10 cellular contexts compared by ENCODE assay signal in the genomic region with DNA sequence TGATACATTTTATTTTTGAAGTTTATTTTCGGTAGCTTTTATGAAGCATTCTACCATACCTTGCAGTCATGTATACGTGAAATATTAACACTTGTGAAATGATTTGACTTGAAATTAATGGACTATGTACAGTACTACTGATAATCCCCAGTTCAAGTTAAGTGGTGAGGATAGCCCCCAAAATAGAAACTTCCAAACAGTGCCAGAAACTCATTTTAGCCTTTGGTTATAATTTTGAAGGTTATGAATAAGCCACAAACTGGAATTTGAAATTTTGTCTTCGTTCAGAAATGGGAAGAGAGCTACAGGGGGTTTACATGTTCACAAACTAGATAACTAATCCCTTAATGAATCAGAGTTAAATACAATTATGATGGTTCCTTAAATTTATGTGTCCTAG. TPM values are rescaled to one million over a fixed set of nuclear protein-coding genes. Genes with fewer than 3 reads are reported as not detected.
DNase-seq lines count a peak whose midpoint lies in the region; ATAC-seq and TF ChIP-seq lines count a peak whose summit lies in the region.
"Had no signal": no experiment of that assay in that cellular context is flagged by ENCODE, and none has a peak within 500 bp of the region (broad histone marks: within the 10 kb centered on the region; RNA-seq: fewer than 3 reads in every experiment).

No MANE protein-coding gene starts in this region.

- peaks cover 0 to 21% (median under 1%) of the 10 kb centered on the region in 4 donors for H3K4me1 ChIP-seq in right lobe of liver

- 64% methylated on average over 3 of the region's 3 CpGs for WGBS in right lobe of liver (ENCODE audit: insufficient coverage, low coverage, low lambda C conversion rate, missing lambda C conversion rate)

- peaks cover 25% of the 10 kb centered on the region for H3K4me1 Mint-ChIP-seq in activated T-cell treated with anti-CD3 and anti-CD28 coated beads, Interleukin-2, amount 50 U/mL, for 24 hours (ENCODE audit: low read depth)

- H3K36me3 ChIP-seq in right lobe of liver (peaks cover 0 to 9% (median 2%) of the 10 kb centered on the region in 4 donors), H7 (replicated peaks; ENCODE audit: control insufficient read depth, insufficient read depth, low read length) (peaks cover 3% of the 10 kb centered on the region)

- no peaks in the 10 kb centered on the region for H3K9me3 ChIP-seq in right lobe of liver

- no peaks in the 10 kb centered on the region for H3K27me3 Mint-ChIP-seq in activated T-cell treated with anti-CD3 and anti-CD28 coated beads, Interleukin-2, amount 50 U/mL, for 24 hours

- peak overlapping the region; percentile 99 for H3K27ac Mint-ChIP-seq in activated T-cell treated with anti-CD3 and anti-CD28 coated beads, Interleukin-2, amount 50 U/mL, for 24 hours

- peaks cover 29% of the 10 kb centered on the region for H3K36me3 Mint-ChIP-seq in activated T-cell treated with anti-CD3 and anti-CD28 coated beads, Interleukin-2, amount 50 U/mL, for 24 hours (ENCODE audit: low read depth)

- peak overlapping the region; percentile 92 for H3K4me3 Mint-ChIP-seq in activated T-cell treated with anti-CD3 and anti-CD28 coated beads, Interleukin-2, amount 50 U/mL, for 24 hours

- intact Hi-C loops in right lobe of liver (cut with DNase I) = no loop called here

- ATAC-seq in right lobe of liver = no peak

- TF ChIP-seq POLR2A in right lobe of liver (IDR thresholded peaks at IDR 0.05) = no peak

- H3K27me3 ChIP-seq in right lobe of liver = no peaks in the 10 kb centered on the region
- H3K27me3 ChIP-seq in H7 (ENCODE audit: control insufficient read depth, insufficient read depth, low read length) = no peaks in the 10 kb centered on the region

- no peaks in the 10 kb centered on the region for H3K9me3 Mint-ChIP-seq in activated T-cell treated with anti-CD3 and anti-CD28 coated beads, Interleukin-2, amount 50 U/mL, for 24 hours

- TF ChIP-seq CTCF in VCaP (conservative IDR thresholded peaks at IDR 0.05) (no peak), right lobe of liver (IDR thresholded peaks at IDR 0.05) (no peak)

- H3K4me3 ChIP-seq in right lobe of liver = no peak overlapping the region
- H3K4me3 ChIP-seq in H7 (ENCODE audit: insufficient read depth, low read depth, low read length) = no peak overlapping the region

- DNase-seq in activated T-cell treated with anti-CD3 and anti-CD28 coated beads, Interleukin-2, amount 50 U/mL, for 24 hours = no peak
- no peak for DNase-seq in activated T-cell treated with anti-CD3 and anti-CD28 coated beads, Interleukin-2, amount 50 U/mL, for 1 hour
- DNase-seq in right lobe of liver (no peak), NCI-H510A treated with DMSO at 0.1 percent for 48 hours (lab: John Stamatoyannopoulos, UW) (no peak), HPDE6-E6E7 (ENCODE audit: extremely low spot score) (no peak), H7 (no peak)
- DNase-seq: H9; stimulated activated naive CD4-positive, alpha-beta T cell had no signal

- H3K27ac ChIP-seq in VCaP (peak overlapping the region; percentile 99), right lobe of liver (peak overlapping the region; percentile 99 to 100 (median 100)), temporal lobe (ENCODE audit: low read depth, low read length) (peak overlapping the region; percentile 87)

RNA-seq across cellular contexts. Expression of gene HNRNPU, which starts 1.5 kb away (rescaled TPM):
- total RNA-seq in right lobe of liver (100 to 1,000 TPM in 5 of 6 experiments, 10 to 100 TPM in 1; 73.3 to 183 (median 121) TPM), temporal lobe (443 TPM)
- total RNA-seq in H7 (2014; rRNA removed; shearing (Covaris generic)) = 249 and 277 TPM in 2 replicates

RNA-seq across cellular contexts. Expression of gene COX20, which starts 30.4 kb away (rescaled TPM):
- 10 to 100 TPM; 16.8 to 28.5 (median 19.6) TPM for total RNA-seq in right lobe of liver
- 70.8 TPM for total RNA-seq in temporal lobe
- 8.7 and 11.6 TPM in 2 replicates for total RNA-seq in H7 (2014; rRNA removed; shearing (Covaris generic))
